Comparison of ENCODE assay signal across 8 cellular contexts in the genomic region with DNA sequence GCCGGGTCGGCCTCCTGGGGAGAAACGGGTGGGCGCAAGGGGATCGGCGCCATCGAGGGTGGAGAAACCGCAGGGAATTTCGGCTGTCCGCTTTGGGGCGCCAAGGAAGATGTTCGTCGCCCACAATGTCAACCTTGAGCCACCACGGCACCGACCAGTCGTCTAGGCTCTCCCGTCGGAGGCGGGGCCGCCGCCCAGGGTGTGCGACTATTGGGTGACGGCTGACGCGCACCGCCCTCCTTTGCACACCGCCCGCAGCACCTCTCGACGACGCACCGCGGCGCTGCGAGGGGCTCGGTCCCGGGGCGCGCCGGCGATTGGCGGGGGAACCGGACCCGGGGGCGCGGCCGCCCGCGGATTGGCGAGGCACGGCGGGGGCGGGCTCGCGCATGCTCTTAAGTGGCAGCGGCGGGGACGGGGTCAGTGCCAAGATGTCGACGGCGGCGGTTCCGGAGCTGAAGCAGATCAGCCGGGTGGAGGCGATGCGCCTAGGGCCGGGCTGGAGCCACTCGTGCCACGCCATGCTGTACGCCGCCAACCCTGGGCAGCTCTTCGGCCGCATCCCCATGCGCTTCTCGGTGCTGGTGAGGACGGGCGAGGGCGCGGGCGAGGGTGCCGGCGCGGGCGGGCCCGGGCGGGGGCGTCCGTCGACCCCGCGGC. TPM values are rescaled to one million over a fixed set of nuclear protein-coding genes. Genes with fewer than 3 reads are reported as not detected.
DNase-seq lines count a peak whose midpoint lies in the region; ATAC-seq lines count a peak whose summit lies in the region.

A gene (plus strand): TSS at position 267 of the 660 bp plus-strand sequence. CDS start 165 bp downstream, at position 432.

- DNase-seq in COLO829 (ENCODE audit: low spot score) (peak; percentile 89), HT1080 (ENCODE audit: low read depth) (peak; percentile 93), NOMO-1 (lab: John Stamatoyannopoulos, UW; ENCODE audit: unreplicated experiment in 2 of 2) (peak; percentile 95 to 97), lung microvascular endothelial cell (ENCODE audit: low read depth in 2 of 2) (peak; percentile 96 to 97)
- peak; percentile 95 for DNase-seq in effector CD8-positive, alpha-beta T cell (lab: John Stamatoyannopoulos, UW)
- peak; percentile 94 to 95 (median 94) for DNase-seq in stimulated activated CD4-positive, alpha-beta T cell treated with anti-CD3 and anti-CD28 coated beads, TNF-alpha, amount 100 ng/mL, for 4 hours (ENCODE audit: low read depth in 3 of 3)

- CTCF ChIA-PET in activated CD8-positive, alpha-beta memory T cell treated with anti-CD3 and anti-CD28 coated beads for 36 hours (lab: Charles Lee), result interaction anchor here (1.3 to 3.1 kb wide), 3 partner anchors 41 to 263 kb away, joined by 3 to 7 read pairs (median 3); a partner anchor contains a TSS

- POLR2A ChIA-PET in activated CD8-positive, alpha-beta memory T cell treated with anti-CD3 and anti-CD28 coated beads for 36 hours (lab: Charles Lee), result interaction anchor here (0.6 to 1.4 kb wide), 6 partner anchors 10 to 95 kb away, joined by 3 to 8 read pairs (median 4); a partner anchor contains a TSS

- ATAC-seq in GM21360 (IDR thresholded peaks at IDR 0.05; ENCODE audit: unreplicated experiment), result peak; percentile 94

RNA-seq across cellular contexts. Expression of the gene that starts here (rescaled TPM):
- 23.5 and 27.3 TPM in 2 replicates for total RNA-seq in HT1080 (2014; rRNA removed; shearing (Covaris generic))
- 20.7 and 25.8 TPM in 2 replicates for polyA plus RNA-seq in HT1080 (2015; cell fraction: cytosol; rRNA removed)
- polyA plus RNA-seq in HT1080 (2015; cell fraction: nucleus; rRNA removed), result 21.7 TPM in 2 replicates
- 10 to 100 TPM; 34.0 to 34.4 TPM for total RNA-seq in activated CD8-positive, alpha-beta memory T cell treated with anti-CD3 and anti-CD28 coated beads for 36 hours
- 22.0 and 31.2 TPM in 2 replicates for total RNA-seq in lung microvascular endothelial cell

Comparison
In these comparisons a context has a peak if more than half of its experiments do, and no peak if none do; other contexts are left out.
1. Peak in every context shown above with its lines: DNase-seq and ATAC-seq.